Comparison of ENCODE assay signal across 14 cellular contexts in the genomic region with DNA sequence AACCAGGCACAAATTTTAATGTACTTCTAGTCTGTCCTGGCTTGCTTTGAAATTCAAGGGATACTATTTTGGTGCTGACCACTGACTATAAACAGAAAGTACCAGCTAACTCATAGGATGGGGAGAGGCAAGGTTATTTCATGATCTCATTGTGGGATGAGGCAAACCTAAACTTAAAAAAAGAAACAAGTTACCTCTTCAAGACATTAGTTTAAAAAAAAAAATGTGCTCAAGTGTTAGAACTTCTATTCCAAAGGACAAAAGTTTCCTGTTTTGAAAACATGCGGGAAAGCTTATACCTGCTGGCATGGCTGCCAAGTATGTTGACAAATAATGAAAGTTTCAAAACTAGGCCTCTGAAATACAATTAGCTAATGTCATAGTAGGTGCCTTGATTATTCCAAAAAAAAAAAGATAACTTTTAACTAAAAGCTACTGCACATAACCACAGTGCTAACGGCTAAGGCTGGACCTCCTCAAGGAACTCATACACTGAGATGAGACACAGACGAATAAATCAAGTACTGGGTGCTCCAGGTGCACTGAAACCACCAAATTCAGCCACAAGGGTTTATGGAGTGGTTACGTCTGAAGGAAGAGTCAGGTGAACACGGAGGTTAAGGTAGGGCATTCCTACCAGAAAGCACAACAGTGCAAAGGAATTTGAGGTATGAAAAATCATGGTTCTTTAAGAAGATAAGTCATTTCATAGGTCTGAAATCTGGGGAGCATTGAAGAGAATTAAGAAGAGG. TPM values are rescaled to one million over a fixed set of nuclear protein-coding genes. Genes with fewer than 3 reads are reported as not detected.
A peak's percentile ranks its signal among the peaks of the same experiment; 100 is the strongest.
DNase-seq lines count a peak whose midpoint lies in the region; ATAC-seq, FAIRE-seq and TF ChIP-seq lines count a peak whose summit lies in the region.
"Had no signal": no experiment of that assay in that cellular context is flagged by ENCODE, and none has a peak within 500 bp of the region (broad histone marks: within the 10 kb centered on the region; RNA-seq: fewer than 3 reads in every experiment).

No MANE protein-coding gene starts in this region.

- peak; percentile 92 to 96 for ATAC-seq in gastrocnemius medialis

- peaks cover 40 to 48% of the 10 kb centered on the region in 2 donors for H3K4me1 ChIP-seq in gastrocnemius medialis
- H3K4me1 ChIP-seq in stomach: peaks cover 0 to 17% (median 14%) of the 10 kb centered on the region in 4 donors

- no peaks in the 10 kb centered on the region for H3K36me3 ChIP-seq in gastrocnemius medialis
- H3K36me3 ChIP-seq in stomach: no peaks in the 10 kb centered on the region
- H3K36me3 ChIP-seq: MG63, sigmoid colon had no signal

- 74 to 81% (median 78%) methylated on average over 5 of the region's 5 CpGs for WGBS in stomach, 5 donors

- in situ Hi-C loops in gastrocnemius medialis (cut with MboI; ENCODE audit: low sequenced_read_pairs in 4 of 4): no loop called here

- TF ChIP-seq EP300 in stomach (IDR thresholded peaks at IDR 0.05): no peak

- H3K9me3 ChIP-seq in gastrocnemius medialis (no peaks in the 10 kb centered on the region), stomach (no peaks in the 10 kb centered on the region)
- H3K9me3 ChIP-seq: MG63, sigmoid colon had no signal

- DNase-seq in GM12891 (ENCODE audit: insufficient read length, low spot score) (no peak), LoVo (ENCODE audit: low spot score) (peak; percentile 14), choroid plexus epithelial cell (ENCODE audit: low read depth) (peak; percentile 18), gastrocnemius medialis (no peak), stomach (no peak), NOMO-1 treated with dmso at 0.1 percent for 144 hours (lab: John Stamatoyannopoulos, UW; ENCODE audit: unreplicated experiment) (no peak)
- DNase-seq in effector CD4-positive, alpha-beta T cell: no peak
- DNase-seq: activated CD4-positive, CD25-positive, alpha-beta regulatory T cell treated with anti-CD3 and anti-CD28 coated beads, Interleukin-2, amount 50 U/mL, for 72 hours; activated T-cell treated with anti-CD3 and anti-CD28 coated beads, Interleukin-2, amount 50 U/mL, for 48 hours; effector CD8-positive, alpha-beta T cell; MG63; NCI-H2171 treated with DMSO at 0.1 percent for 48 hours; nephron progenitor cell; sigmoid colon had no signal

- peak; percentile 76 for FAIRE-seq in GM12891 (lab: Jason Lieb, UNC)

- H3K27me3 ChIP-seq in gastrocnemius medialis: no peaks in the 10 kb centered on the region
- no peaks in the 10 kb centered on the region for H3K27me3 ChIP-seq in stomach
- H3K27me3 ChIP-seq: MG63, sigmoid colon had no signal

- no peak for TF ChIP-seq CTCF in choroid plexus epithelial cell (conservative IDR thresholded peaks at IDR 0.05; ENCODE audit: low read depth, low read length)
- no peak for TF ChIP-seq CTCF in gastrocnemius medialis (IDR thresholded peaks at IDR 0.05 in 4 of 5, conservative IDR thresholded peaks at IDR 0.05 in 1 of 5)
- TF ChIP-seq CTCF in stomach (IDR thresholded peaks at IDR 0.05): no peak

- H3K4me3 ChIP-seq in choroid plexus epithelial cell (ENCODE audit: low read depth, low read length) (no peak overlapping the region), gastrocnemius medialis (no peak overlapping the region), stomach (peak overlapping the region in 1 of 4 donors; percentile 1)
- H3K4me3 ChIP-seq: MG63, sigmoid colon had no signal

- H3K27ac ChIP-seq in gastrocnemius medialis (peak overlapping the region; percentile 69 to 78 (median 72)), stomach (no peak overlapping the region)
- H3K27ac ChIP-seq: sigmoid colon had no signal

- TF ChIP-seq POLR2A in GM12891 (IDR thresholded peaks at IDR 0.05; ENCODE audit: low read depth, low read length): no peak
- no peak for TF ChIP-seq POLR2A in gastrocnemius medialis (IDR thresholded peaks at IDR 0.05)
- TF ChIP-seq POLR2A in stomach (IDR thresholded peaks at IDR 0.05): no peak

- intact Hi-C loops in gastrocnemius medialis (cut with DNase I; ENCODE audit: low total_unique reads): no loop called here
- intact Hi-C loops in stomach (cut with DNase I; ENCODE audit: low total_unique reads): no loop called here

TF ChIP-seq in GM12891, 5 proteins besides CTCF, POLR2A, EP300 and RAD21:
- TF ChIP-seq POLR2AphosphoS5 (IDR thresholded peaks at IDR 0.05; ENCODE audit: low read depth, low read length) (no peak), SPI1 (IDR thresholded peaks at IDR 0.05; ENCODE audit: low read depth, low read length) (no peak)

RNA-seq across cellular contexts. Expression of a gene that starts 38.1 kb away (rescaled TPM):
- 22.4 TPM for polyA plus RNA-seq in GM12891 (2012; ENCODE audit: low read depth, missing spikeins)
- total RNA-seq in gastrocnemius medialis (10 to 100 TPM; 10.3 to 39.2 (median 20.0) TPM), stomach (100 to 1,000 TPM in 2 of 5 donors, 10 to 100 TPM in 3; 33.8 to 119 (median 79.7) TPM)
- polyA plus RNA-seq in stomach: 1 to 10 TPM; 4.4 to 7.4 (median 5.8) TPM

Comparison
In these comparisons a context has a peak if more than half of its experiments do, and no peak if none do; other contexts are left out.
1. DNase-seq: peak in LoVo (single experiment) and choroid plexus epithelial cell (single experiment); none in GM12891 (single experiment), gastrocnemius medialis (0 of 2), stomach (single experiment), NOMO-1 treated with dmso at 0.1 percent for 144 hours (single experiment) and effector CD4-positive, alpha-beta T cell (single experiment).
2. H3K27ac ChIP-seq: peak in gastrocnemius medialis (4 of 4); none in stomach (0 of 5).